ENCODE assay signal across 21 cellular contexts in genomic region chr6:1618305-1619105, GRCh38. TPM values are rescaled to one million over a fixed set of nuclear protein-coding genes. Genes with fewer than 3 reads are reported as not detected.
A peak's percentile ranks its signal among the peaks of the same experiment; 100 is the strongest.
DNase-seq lines count a peak whose midpoint lies in the region; ATAC-seq and TF ChIP-seq lines count a peak whose summit lies in the region.
"Had no signal": no experiment of that assay in that cellular context is flagged by ENCODE, and none has a peak within 500 bp of the region (broad histone marks: within the 10 kb centered on the region; RNA-seq: fewer than 3 reads in every experiment).

No MANE protein-coding gene starts in this region.

- no peak overlapping the region for H3K27ac ChIP-seq in endodermal cell (ENCODE audit: low read depth, low read length)
- no peak overlapping the region for H3K27ac ChIP-seq in substantia nigra (ENCODE audit: low read depth, low read length, poor library complexity, severe bottlenecking)
- H3K27ac ChIP-seq: stomach had no signal

- ATAC-seq in naive B cell (ENCODE audit: low read depth in 2 of 2) (no peak), HG02840 (IDR thresholded peaks at IDR 0.05; ENCODE audit: low FRiP score, unreplicated experiment) (no peak)
- ATAC-seq in stimulated activated naive B cell treated with anti-CD40 and anti-IgM and Interleukin-4, amounts not matched to agents 10 μg/mL and 1 μg/mL and 100 μg/mL, for 72 hours (replicated peaks): no peak
- ATAC-seq: activated CD8-positive, alpha-beta memory T cell treated with anti-CD3 and anti-CD28 coated beads, Interleukin-2, amount 10 ng/mL, durations not matched to agents 7 days and 5 days; natural killer cell had no signal

- peaks cover 2% of the 10 kb centered on the region for H3K4me1 ChIP-seq in endodermal cell (ENCODE audit: control insufficient read depth, insufficient read depth, low read length)
- H3K4me1 ChIP-seq: Caco-2 had no signal

- H3K36me3 Mint-ChIP-seq in endodermal cell (ENCODE audit: low read depth): peaks cover 12% of the 10 kb centered on the region
- peaks cover 5 to 18% of the 10 kb centered on the region in 2 donors for H3K36me3 Mint-ChIP-seq in naive B cell
- H3K36me3 Mint-ChIP-seq in stimulated activated naive B cell treated with anti-CD40 and anti-IgM and Interleukin-4, amounts not matched to agents 10 μg/mL and 1 μg/mL and 100 μg/mL, for 72 hours: peaks cover 7 to 16% of the 10 kb centered on the region in 2 donors
- H3K36me3 Mint-ChIP-seq: natural killer cell had no signal

- no peaks in the 10 kb centered on the region for H3K9me3 ChIP-seq in endodermal cell (ENCODE audit: control insufficient read depth, low read length)
- H3K9me3 ChIP-seq: Caco-2, MG63, stomach had no signal

- H3K27me3 ChIP-seq in endodermal cell (ENCODE audit: control insufficient read depth, insufficient read depth, low read length, poor library complexity, severe bottlenecking): peaks cover 97% of the 10 kb centered on the region
- H3K27me3 ChIP-seq: MG63 had no signal

- WGBS in endodermal cell (ENCODE audit: insufficient coverage in 1 of 2, insufficient read length in 1 of 2), 2 experiments: 26 to 52% methylated on average over 11 to 29 of the region's 32 CpGs

- CTCF ChIA-PET in HEK293T (lab: Yijun Ruan, JAX): interaction anchor here (1.0 to 1.6 kb wide), 2 partner anchors 12 to 23 kb away, joined by 5 to 6 read pairs; no protein-coding TSS in a partner anchor

- POLR2A ChIA-PET in HEK293T (lab: Yijun Ruan, JAX): interaction anchor here (1.2 to 5.5 kb wide), 8 partner anchors 7 to 203 kb away, joined by 3 to 74 read pairs (median 28); partner anchors contain the start of gene FOXC1

- no peak for TF ChIP-seq CTCF in endodermal cell (conservative IDR thresholded peaks at IDR 0.05)

- H3K4me3 Mint-ChIP-seq in endodermal cell: peak overlapping the region; percentile 23
- H3K4me3 Mint-ChIP-seq in naive B cell: peak overlapping the region in 5 of 8 donors; percentile 13 to 63 (median 38)
- peak overlapping the region; percentile 29 to 41 for H3K4me3 Mint-ChIP-seq in stimulated activated naive B cell treated with anti-CD40 and anti-IgM and Interleukin-4, amounts not matched to agents 10 μg/mL and 1 μg/mL and 100 μg/mL, for 72 hours
- H3K4me3 Mint-ChIP-seq: activated CD8-positive, alpha-beta memory T cell treated with anti-CD3 and anti-CD28 coated beads, Interleukin-2, amount 10 ng/mL, durations not matched to agents 7 days and 5 days; natural killer cell; T-helper 1 cell treated with Interleukin-12 subunit alpha and Interleukin-12 subunit beta and Interleukin-4 antibody, amounts not matched to agents 30 μg/mL and 1 μg/mL, for 36 hours had no signal

- DNase-seq in HEK293T (ENCODE audit: extremely low spot score) (no peak), endodermal cell (peak; percentile 54), naive B cell (no peak), NCI-H1417 (lab: John Stamatoyannopoulos, UW) (no peak), UCSD-AML1 (lab: John Stamatoyannopoulos, UW; ENCODE audit: unreplicated experiment) (no peak), substantia nigra (lab: John Stamatoyannopoulos, UW) (no peak)
- no peak for DNase-seq in stimulated activated naive B cell treated with anti-CD40 and anti-IgM and Interleukin-4, amounts not matched to agents 10 μg/mL and 1 μg/mL and 100 μg/mL, for 72 hours
- DNase-seq: activated CD4-positive, CD25-positive, alpha-beta regulatory T cell treated with anti-CD3 and anti-CD28 coated beads, Interleukin-2, amount 50 U/mL, for 72 hours; activated CD8-positive, alpha-beta memory T cell treated with anti-CD3 and anti-CD28 coated beads, Interleukin-2, amount 10 ng/mL, durations not matched to agents 7 days and 5 days; cerebellar nuclear complex; EL; MG63; natural killer cell; NCI-H187 treated with DMSO at 0.1 percent for 48 hours; NCI-H510A treated with DMSO at 0.1 percent for 48 hours; SHP77 treated with DMSO at 0.1 percent for 48 hours; stomach had no signal

- H3K4me3 ChIP-seq in endodermal cell (ENCODE audit: low read length): no peak overlapping the region
- H3K4me3 ChIP-seq: MG63 had no signal

- H3K9me3 Mint-ChIP-seq in endodermal cell: no peaks in the 10 kb centered on the region
- peaks cover 0 to 3% (median 0%) of the 10 kb centered on the region in 7 donors for H3K9me3 Mint-ChIP-seq in naive B cell
- H3K9me3 Mint-ChIP-seq in stimulated activated naive B cell treated with anti-CD40 and anti-IgM and Interleukin-4, amounts not matched to agents 10 μg/mL and 1 μg/mL and 100 μg/mL, for 72 hours: no peaks in the 10 kb centered on the region
- H3K9me3 Mint-ChIP-seq: activated T-helper 2 cell treated with anti-CD3 and anti-CD28 coated beads, Interferon-gamma antibody, Interleukin-2, Interleukin-4, amounts not matched to agents 10 μg/mL and 5 μg/mL and 100 μg/mL, durations not matched to agents 14 hours and 24 hours and 36 hours; natural killer cell; T-helper 1 cell treated with Interleukin-12 subunit alpha and Interleukin-12 subunit beta and Interleukin-4 antibody, amounts not matched to agents 30 μg/mL and 1 μg/mL, for 36 hours had no signal

- no peak overlapping the region for H3K9ac ChIP-seq in endodermal cell (ENCODE audit: extremely low read depth, low read length, poor library complexity, severe bottlenecking)

- H3K36me3 ChIP-seq in endodermal cell (ENCODE audit: control insufficient read depth, insufficient read depth, low read length): no peaks in the 10 kb centered on the region
- H3K36me3 ChIP-seq: MG63 had no signal

- H3K4me1 Mint-ChIP-seq in endodermal cell: peaks cover 14% of the 10 kb centered on the region
- H3K4me1 Mint-ChIP-seq in naive B cell: peaks cover 3 to 6% (median 4%) of the 10 kb centered on the region in 3 donors
- peaks cover 6 to 14% of the 10 kb centered on the region in 2 donors for H3K4me1 Mint-ChIP-seq in stimulated activated naive B cell treated with anti-CD40 and anti-IgM and Interleukin-4, amounts not matched to agents 10 μg/mL and 1 μg/mL and 100 μg/mL, for 72 hours

- H3K27me3 Mint-ChIP-seq in endodermal cell (ENCODE audit: insufficient read depth) (peaks cover 88% of the 10 kb centered on the region), naive B cell (peaks cover 37 to 67% (median 66%) of the 10 kb centered on the region in 3 donors)
- H3K27me3 Mint-ChIP-seq in stimulated activated naive B cell treated with anti-CD40 and anti-IgM and Interleukin-4, amounts not matched to agents 10 μg/mL and 1 μg/mL and 100 μg/mL, for 72 hours: peaks cover 29 to 58% of the 10 kb centered on the region in 2 donors

- H3K27ac Mint-ChIP-seq in endodermal cell: no peak overlapping the region
- peak overlapping the region in 1 of 6 donors; percentile 47 for H3K27ac Mint-ChIP-seq in naive B cell
- H3K27ac Mint-ChIP-seq in stimulated activated naive B cell treated with anti-CD40 and anti-IgM and Interleukin-4, amounts not matched to agents 10 μg/mL and 1 μg/mL and 100 μg/mL, for 72 hours: peak overlapping the region; percentile 27
- H3K27ac Mint-ChIP-seq: activated CD8-positive, alpha-beta memory T cell treated with anti-CD3 and anti-CD28 coated beads, Interleukin-2, amount 10 ng/mL, durations not matched to agents 7 days and 5 days; activated T-helper 2 cell treated with anti-CD3 and anti-CD28 coated beads, Interferon-gamma antibody, Interleukin-2, Interleukin-4, amounts not matched to agents 10 μg/mL and 5 μg/mL and 100 μg/mL, durations not matched to agents 14 hours and 24 hours and 36 hours; natural killer cell; T-helper 1 cell treated with Interleukin-12 subunit alpha and Interleukin-12 subunit beta and Interleukin-4 antibody, amounts not matched to agents 30 μg/mL and 1 μg/mL, for 36 hours had no signal

TF ChIP-seq in HEK293T, 16 proteins besides CTCF, POLR2A, EP300 and RAD21:
- TF ChIP-seq HDGF (IDR thresholded peaks at IDR 0.05; ENCODE audit: borderline replicate concordance): no peak
- no peak for TF ChIP-seq LEF1 (IDR thresholded peaks at IDR 0.05; ENCODE audit: borderline replicate concordance)
- TF ChIP-seq NFRKB (IDR thresholded peaks at IDR 0.05): 0 out of 2 replicates have a peak, but pooled peaks have one; percentile 28
- no peak for TF ChIP-seq ZNF384 (IDR thresholded peaks at IDR 0.05)
- TF ChIP-seq TARDBP (IDR thresholded peaks at IDR 0.05): no peak
- no peak for TF ChIP-seq L3MBTL2 (conservative IDR thresholded peaks at IDR 0.05)

RNA-seq across cellular contexts. Expression of gene FOXC1, which starts 8.8 kb away (rescaled TPM):
- 10 to 100 TPM in 1 of 2 donors, 1 to 10 TPM in 1; 7.1 to 10.1 TPM for total RNA-seq in endodermal cell
- polyA plus RNA-seq in endodermal cell (2013, experiment 1 of 2): 2.5 TPM
- polyA plus RNA-seq in endodermal cell (2013, experiment 2 of 2): 2.4 TPM
- under 1 TPM in 1 of 6 donors, not detected in 5; 0.17 TPM for polyA plus RNA-seq in naive B cell (ENCODE audit: low read depth in 6 of 6)
